In the genomic region with DNA sequence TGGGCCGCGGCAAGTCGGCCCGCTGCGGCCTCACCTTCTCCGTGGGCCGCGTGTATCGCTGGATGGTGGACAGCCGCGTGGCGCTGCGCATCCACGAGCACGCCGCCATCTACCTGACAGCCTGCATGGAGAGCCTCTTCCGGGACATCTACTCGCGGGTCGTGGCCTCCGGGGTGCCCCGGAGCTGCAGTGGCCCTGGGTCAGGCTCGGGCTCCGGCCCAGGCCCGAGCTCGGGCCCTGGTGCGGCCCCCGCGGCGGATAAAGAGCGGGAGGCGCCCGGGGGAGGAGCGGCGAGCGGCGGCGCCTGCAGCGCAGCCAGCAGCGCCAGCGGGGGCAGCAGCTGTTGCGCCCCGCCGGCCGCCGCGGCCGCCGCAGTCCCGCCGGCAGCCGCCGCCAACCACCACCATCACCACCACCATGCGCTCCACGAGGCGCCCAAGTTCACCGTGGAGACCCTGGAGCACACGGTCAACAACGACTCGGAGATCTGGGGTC, we compare ENCODE assay signal across 8 cellular contexts.
DNase-seq lines count a peak whose midpoint lies in the region; ATAC-seq and TF ChIP-seq lines count a peak whose summit lies in the region.

No MANE protein-coding gene starts in this region.

- H3K9me3 ChIP-seq in Caco-2 (no peaks in the 10 kb centered on the region), NT2/D1 (ENCODE audit: insufficient read depth, low read length) (no peaks in the 10 kb centered on the region), duodenal mucosa (ENCODE audit: control insufficient read depth in 1 of 2, low read length in 2 of 2) (no peaks in the 10 kb centered on the region), neuron (ENCODE audit: low read length) (no peaks in the 10 kb centered on the region)

- H3K9me3 Mint-ChIP-seq in Caco-2 (ENCODE audit: unreplicated experiment) = no peaks in the 10 kb centered on the region

- DNase-seq in Caco-2 (no peak), NT2/D1 (ENCODE audit: low read depth, low spot score) (no peak), HuH-7.5 (ENCODE audit: low spot score) (no peak), SW480 (ENCODE audit: low spot score) (no peak), HCEC 1CT (no peak)

- H3K4me3 Mint-ChIP-seq in Caco-2 (ENCODE audit: unreplicated experiment) = peak overlapping the region; percentile 45

- H3K36me3 ChIP-seq in Caco-2 (ENCODE audit: control insufficient read depth, insufficient read depth, low read length) (no peaks in the 10 kb centered on the region), NT2/D1 (ENCODE audit: insufficient read depth, insufficient read length, low read length) (no peaks in the 10 kb centered on the region), duodenal mucosa (ENCODE audit: control insufficient read depth in 1 of 2, insufficient read depth in 2 of 2, low read length in 2 of 2) (no peaks in the 10 kb centered on the region), neuron (ENCODE audit: insufficient read depth, low read length) (no peaks in the 10 kb centered on the region)

- no peaks in the 10 kb centered on the region for H3K36me3 Mint-ChIP-seq in Caco-2 (ENCODE audit: insufficient read depth, unreplicated experiment)

- CTCF ChIA-PET in Caco-2 (lab: Charles Lee) = no interaction called here

- peaks cover 28% of the 10 kb centered on the region for H3K27me3 Mint-ChIP-seq in Caco-2 (ENCODE audit: insufficient read depth, unreplicated experiment)

- ATAC-seq in HG03571 (IDR thresholded peaks at IDR 0.05; ENCODE audit: unreplicated experiment) = no peak

- no peak for TF ChIP-seq CTCF in Caco-2 (IDR thresholded peaks at IDR 0.05; ENCODE audit: insufficient read depth in 1 of 2, low read depth in 1 of 2, low read length in 1 of 2, severe bottlenecking in 1 of 2, unreplicated experiment in 1 of 2)

- H3K4me1 ChIP-seq in Caco-2 (peaks cover 11% of the 10 kb centered on the region; the same call in 1 of the 2 replicates), NT2/D1 (ENCODE audit: insufficient read depth, insufficient read length) (peaks cover 6% of the 10 kb centered on the region), duodenal mucosa (ENCODE audit: control insufficient read depth in 1 of 2, insufficient read depth in 2 of 2, low read length in 2 of 2) (peaks cover 21 to 34% of the 10 kb centered on the region in 2 donors), neuron (ENCODE audit: insufficient read depth, low read length) (peaks cover 20% of the 10 kb centered on the region)

- no TSS peak for BruUV-seq in Caco-2 (replicated peaks; lab: Mats Ljungman, UMichigan)

- no peak overlapping the region for H3K27ac ChIP-seq in duodenal mucosa (ENCODE audit: low read depth, low read length)

- no peak overlapping the region for H3K27ac Mint-ChIP-seq in Caco-2 (ENCODE audit: unreplicated experiment)

- H3K27me3 ChIP-seq in Caco-2 (replicated peaks; ENCODE audit: control insufficient read depth, insufficient read depth, low read length) (peaks cover 6% of the 10 kb centered on the region), NT2/D1 (ENCODE audit: insufficient read depth, insufficient read length) (peaks cover 78% of the 10 kb centered on the region), duodenal mucosa (ENCODE audit: control insufficient read depth in 1 of 2, insufficient read depth in 2 of 2, low read length in 2 of 2) (peaks cover 43 to 47% of the 10 kb centered on the region in 2 donors), neuron (ENCODE audit: insufficient read depth, low read length) (peaks cover 6% of the 10 kb centered on the region)

- H3K4me3 ChIP-seq in Caco-2 (ENCODE audit: low read depth, low read length) (peak overlapping the region; percentile 5), NT2/D1 (ENCODE audit: insufficient read length, low read depth) (peak overlapping the region; percentile 76), duodenal mucosa (ENCODE audit: low read depth in 1 of 2, low read length in 2 of 2) (peak overlapping the region; percentile 71 to 80), neuron (ENCODE audit: low read length) (peak overlapping the region; percentile 95)

- POLR2A ChIA-PET in Caco-2 (lab: Charles Lee) = no interaction called here

- intact Hi-C loops in Caco-2 (cut with micrococcal nuclease; ENCODE audit: unreplicated experiment) = loop anchor here (5.0 kb wide), 1 partner anchor 293 kb away; no protein-coding TSS in a partner anchor

- H3K9ac ChIP-seq in NT2/D1 (ENCODE audit: insufficient read length, low read depth) (peak overlapping the region; percentile 81), duodenal mucosa (ENCODE audit: low read depth in 1 of 2, low read length in 2 of 2) (peak overlapping the region in 1 of 2 donors; percentile 18)

- peaks cover 6% of the 10 kb centered on the region for H3K4me1 Mint-ChIP-seq in Caco-2 (ENCODE audit: low read depth, unreplicated experiment)

- H2AFZ ChIP-seq in neuron (ENCODE audit: low read depth, low read length) = peak overlapping the region; percentile 88

Comparison
In these comparisons a context has a peak if more than half of its experiments do, and no peak if none do; other contexts are left out.
1. H3K4me3 ChIP-seq: peak in every context shown above with its lines; median percentile 95 in neuron; 76 in NT2/D1; 76 in duodenal mucosa; 5 in Caco-2.